In genomic region chr7:46933596-46933995, GRCh38 we compare ENCODE assay signal across 14 cellular contexts.
DNase-seq lines count a peak whose midpoint lies in the region; ATAC-seq and TF ChIP-seq lines count a peak whose summit lies in the region.
"Had no signal": no experiment of that assay in that cellular context is flagged by ENCODE, and none has a peak within 500 bp of the region (broad histone marks: within the 10 kb centered on the region; RNA-seq: fewer than 3 reads in every experiment).

No MANE protein-coding gene starts in this region.

- no peak overlapping the region for H3K9ac ChIP-seq in H9 (ENCODE audit: extremely low read depth, insufficient read length, low read length)

- TF ChIP-seq CTCF in omental fat pad (IDR thresholded peaks at IDR 0.05), result no peak
- no peak for TF ChIP-seq CTCF in H9 (conservative IDR thresholded peaks at IDR 0.05)

- no peak overlapping the region for H2AK5ac ChIP-seq in H9 (ENCODE audit: insufficient read length, low read length)

- no peaks in the 10 kb centered on the region for H3K36me3 Mint-ChIP-seq in H9 (ENCODE audit: insufficient read depth in 1 of 3, low read depth in 3 of 3)
- H3K36me3 Mint-ChIP-seq: CD8-positive, alpha-beta T cell had no signal

- no peak overlapping the region for H4K5ac ChIP-seq in H9 (ENCODE audit: insufficient read length, low read depth, low read length)

- no peaks in the 10 kb centered on the region; the same call in 1 of the 2 replicates for H3K27me3 Mint-ChIP-seq in H9 (ENCODE audit: low read depth)

- no peak overlapping the region for H2AFZ ChIP-seq in H9 (ENCODE audit: low read length)

- no peak overlapping the region for H2BK20ac ChIP-seq in H9 (ENCODE audit: low read depth, low read length, poor library complexity, severe bottlenecking)

- no peak overlapping the region for H3K23ac ChIP-seq in H9 (ENCODE audit: insufficient read length, low read depth, low read length)

- no peaks in the 10 kb centered on the region for H3K4me1 ChIP-seq in H9 (ENCODE audit: insufficient read depth, low read length)

- H3T11ph ChIP-seq in H9 (ENCODE audit: low read length), result no peak overlapping the region

- no peak overlapping the region for H3K4me3 Mint-ChIP-seq in H9
- H3K4me3 Mint-ChIP-seq: CD8-positive, alpha-beta T cell had no signal

- no peaks in the 10 kb centered on the region for H3K4me1 Mint-ChIP-seq in H9

- no peaks in the 10 kb centered on the region for H3K9me3 Mint-ChIP-seq in H9

- DNase-seq in EL (peak; percentile 46), NCI-H1105 treated with DMSO at 0.1 percent for 48 hours (lab: John Stamatoyannopoulos, UW) (peak; percentile 75), dermis microvascular lymphatic vessel endothelial cell (ENCODE audit: low read depth in 2 of 2) (peak; percentile 21), omental fat pad (ENCODE audit: low spot score) (no peak), H9 (no peak), HuH-7 (ENCODE audit: low spot score) (no peak)
- DNase-seq in activated effector memory CD4-positive, alpha-beta T cell treated with anti-CD3 and anti-CD28 coated beads, Interleukin-2, amount 50 U/mL, for 16 hours, result no peak
- no peak for DNase-seq in central memory CD4-positive, alpha-beta T cell
- DNase-seq: activated T-cell treated with anti-CD3 and anti-CD28 coated beads for 4 hours; adrenal gland; CD8-positive, alpha-beta T cell; SJCRH30; stimulated activated CD4-positive, alpha-beta T cell treated with anti-CD3 and anti-CD28 coated beads, Interleukin-4, amount 100 ng/mL, for 4 hours; stimulated activated naive CD8-positive, alpha-beta T cell treated with anti-CD3 and anti-CD28 coated beads, Interleukin-15, Interleukin-2, amounts not matched to agents 100 U/mL and 50 U/mL, for 24 hours had no signal

- no peaks in the 10 kb centered on the region for H3K23me2 ChIP-seq in H9 (ENCODE audit: insufficient read length, low read depth, low read length, poor library complexity, severe bottlenecking)

- H3K9me3 ChIP-seq in H9 (ENCODE audit: control insufficient read depth, low read depth, low read length), result no peaks in the 10 kb centered on the region
- H3K9me3 ChIP-seq: adrenal gland, SJCRH30 had no signal

- no CpG with 5 or more reads among the region's 4 CpGs for WGBS in H9 (ENCODE audit: extremely low coverage, insufficient read length, low lambda C conversion rate)

- H3K79me2 ChIP-seq in H9 (ENCODE audit: insufficient read depth, low read length), result no peaks in the 10 kb centered on the region

- H2BK5ac ChIP-seq in H9 (ENCODE audit: insufficient read length, low read length), result no peak overlapping the region

- no peak overlapping the region for H3K14ac ChIP-seq in H9 (ENCODE audit: insufficient read depth, low read length)

- H3K27ac Mint-ChIP-seq in H9, result no peak overlapping the region
- H3K27ac Mint-ChIP-seq: CD8-positive, alpha-beta T cell had no signal

- no peak overlapping the region for H4K8ac ChIP-seq in H9 (replicated peaks; ENCODE audit: insufficient read length, low read depth, low read length)

- H3K18ac ChIP-seq in H9 (ENCODE audit: insufficient read length, low read depth, low read length), result no peak overlapping the region

- peak; percentile 15 for ATAC-seq in omental fat pad (ENCODE audit: low FRiP score)
- ATAC-seq: CD8-positive, alpha-beta T cell; stimulated activated naive CD8-positive, alpha-beta T cell treated with anti-CD3 and anti-CD28 coated beads, Interleukin-15, Interleukin-2, amounts not matched to agents 100 U/mL and 50 U/mL, for 24 hours had no signal

- no peak overlapping the region for H3K27ac ChIP-seq in H9 (ENCODE audit: insufficient read length, low read depth, low read length)
- H3K27ac ChIP-seq: SJCRH30 had no signal

- no peaks in the 10 kb centered on the region for H4K20me1 ChIP-seq in H9 (ENCODE audit: control insufficient read depth, insufficient read depth, insufficient read length)

- H3K56ac ChIP-seq in H9 (ENCODE audit: insufficient read length, low read depth, low read length), result no peak overlapping the region

- H2BK12ac ChIP-seq in H9 (ENCODE audit: insufficient read length, low read depth, low read length), result no peak overlapping the region

- H3K27me3 ChIP-seq in H9 (ENCODE audit: insufficient read depth, low read length), result no peaks in the 10 kb centered on the region
- H3K27me3 ChIP-seq: adrenal gland, SJCRH30 had no signal

- no peak overlapping the region for H3K4ac ChIP-seq in H9 (ENCODE audit: low read depth, low read length)

- H3K79me1 ChIP-seq in H9 (ENCODE audit: insufficient read depth, low read depth, low read length, poor library complexity, severe bottlenecking), result no peaks in the 10 kb centered on the region

- H2BK120ac ChIP-seq in H9 (ENCODE audit: low read depth, low read length, poor library complexity, severe bottlenecking), result no peak overlapping the region

- H4K91ac ChIP-seq in H9 (ENCODE audit: insufficient read length, low read depth, low read length), result no peak overlapping the region

- H2BK15ac ChIP-seq in H9 (ENCODE audit: low read depth, low read length), result no peak overlapping the region

- no peak overlapping the region for H3K4me2 ChIP-seq in H9 (ENCODE audit: insufficient read depth, insufficient read length, low read length)

Comparison
In these comparisons a context has a peak if more than half of its experiments do, and no peak if none do; other contexts are left out.
1. DNase-seq: peak in EL (single experiment), NCI-H1105 treated with DMSO at 0.1 percent for 48 hours (single experiment) and dermis microvascular lymphatic vessel endothelial cell (2 of 2); none in omental fat pad (single experiment), H9 (single experiment), HuH-7 (single experiment), activated effector memory CD4-positive, alpha-beta T cell treated with anti-CD3 and anti-CD28 coated beads, Interleukin-2, amount 50 U/mL, for 16 hours (single experiment) and central memory CD4-positive, alpha-beta T cell (single experiment).